8 cellular contexts compared by ENCODE assay signal in genomic region chr12:31326689-31327659, GRCh38. TPM values are rescaled to one million over a fixed set of nuclear protein-coding genes. Genes with fewer than 3 reads are reported as not detected.
DNase-seq lines count a peak whose midpoint lies in the region; ATAC-seq and TF ChIP-seq lines count a peak whose summit lies in the region.

No MANE protein-coding gene starts in this region.

- DNase-seq in HEK293T (ENCODE audit: extremely low spot score) (no peak), breast epithelium (ENCODE audit: low spot score in 2 of 2) (no peak), hippocampal formation (lab: John Stamatoyannopoulos, UW) (no peak), HUDEP-2 (lab: John Stamatoyannopoulos, UW; ENCODE audit: unreplicated experiment in 76 of 76) (no peak)

- POLR2A ChIA-PET in HEK293T (lab: Yijun Ruan, JAX), result interaction anchor here (0.6 to 2.2 kb wide), 10 partner anchors 11 to 264 kb away, joined by 3 to 11 read pairs (median 4); partner anchors contain the start of gene DENND5B

- intact Hi-C loops in breast epithelium (cut with DNase I; ENCODE audit: low total_unique reads), result no loop called here

- CTCF ChIA-PET in HEK293T (lab: Yijun Ruan, JAX), result no interaction called here

- H2AFZ ChIP-seq in ACC112 (ENCODE audit: low read length, unreplicated experiment), result peak overlapping the region; percentile 73

- no peak for ATAC-seq in GM21390 (IDR thresholded peaks at IDR 0.05; ENCODE audit: unreplicated experiment)
- ATAC-seq in HG03045 (IDR thresholded peaks at IDR 0.05; ENCODE audit: unreplicated experiment), result no peak

- no peak for TF ChIP-seq POLR2A in breast epithelium (IDR thresholded peaks at IDR 0.05)

- H3K79me2 ChIP-seq in ACC112 (ENCODE audit: control insufficient read depth, insufficient read depth, low read length, unreplicated experiment), result peaks cover 33% of the 10 kb centered on the region

- no peaks in the 10 kb centered on the region for H3K9me3 ChIP-seq in breast epithelium
- no peaks in the 10 kb centered on the region for H3K9me3 ChIP-seq in mucosa of rectum (ENCODE audit: control insufficient read depth in 2 of 2, low read length in 2 of 2)

- peak overlapping the region; percentile 89 to 93 for H3K9ac ChIP-seq in mucosa of rectum (ENCODE audit: low read depth in 1 of 2, low read length in 2 of 2)

- no peak overlapping the region for H3K27ac ChIP-seq in ACC112 (ENCODE audit: low read depth, low read length)
- peak overlapping the region; percentile 95 to 98 for H3K27ac ChIP-seq in breast epithelium
- peak overlapping the region; percentile 79 to 93 for H3K27ac ChIP-seq in mucosa of rectum (ENCODE audit: low read depth in 2 of 2, low read length in 2 of 2)

- H3K4me3 ChIP-seq in ACC112 (ENCODE audit: low read depth, low read length) (peak overlapping the region; percentile 83), breast epithelium (peak overlapping the region; percentile 76 to 92 (median 81)), mucosa of rectum (ENCODE audit: low read length in 2 of 2) (peak overlapping the region; percentile 85 to 92)

- H3K4me1 ChIP-seq in ACC112 (ENCODE audit: control insufficient read depth, insufficient read depth, low read length, unreplicated experiment) (peaks cover 4% of the 10 kb centered on the region), breast epithelium (no peaks in the 10 kb centered on the region), mucosa of rectum (ENCODE audit: control insufficient read depth in 2 of 2, insufficient read depth in 2 of 2, low read length in 2 of 2) (peaks cover 7 to 9% of the 10 kb centered on the region in 2 donors)

- H3K36me3 ChIP-seq in ACC112 (ENCODE audit: insufficient read depth, low read length) (no peaks in the 10 kb centered on the region), breast epithelium (no peaks in the 10 kb centered on the region), mucosa of rectum (ENCODE audit: control insufficient read depth in 2 of 2, insufficient read depth in 2 of 2, low read length in 2 of 2) (no peaks in the 10 kb centered on the region)

- no peak for TF ChIP-seq CTCF in breast epithelium (IDR thresholded peaks at IDR 0.05)

- peaks cover 14% of the 10 kb centered on the region for H3K27me3 ChIP-seq in ACC112 (ENCODE audit: insufficient read depth, low read length)
- H3K27me3 ChIP-seq in breast epithelium, result no peaks in the 10 kb centered on the region
- no peaks in the 10 kb centered on the region for H3K27me3 ChIP-seq in mucosa of rectum (ENCODE audit: control insufficient read depth in 2 of 2, insufficient read depth in 2 of 2, low read length in 2 of 2)

TF ChIP-seq in HEK293T, 16 proteins besides CTCF, POLR2A, EP300 and RAD21:
- TF ChIP-seq PKNOX1 (IDR thresholded peaks at IDR 0.05), result peak; percentile 44
- no peak for TF ChIP-seq ELF4 (IDR thresholded peaks at IDR 0.05)
- peak; percentile 8; the same call in 1 of the 2 replicates for TF ChIP-seq CTBP1 (IDR thresholded peaks at IDR 0.05; ENCODE audit: borderline replicate concordance)

RNA-seq across cellular contexts. Expression of gene SINHCAF, which starts 1.0 kb away (rescaled TPM):
- total RNA-seq in breast epithelium, result 10 to 100 TPM; 11.8 to 76.5 (median 54.7) TPM
